17 cellular contexts compared by ENCODE assay signal in the genomic region with DNA sequence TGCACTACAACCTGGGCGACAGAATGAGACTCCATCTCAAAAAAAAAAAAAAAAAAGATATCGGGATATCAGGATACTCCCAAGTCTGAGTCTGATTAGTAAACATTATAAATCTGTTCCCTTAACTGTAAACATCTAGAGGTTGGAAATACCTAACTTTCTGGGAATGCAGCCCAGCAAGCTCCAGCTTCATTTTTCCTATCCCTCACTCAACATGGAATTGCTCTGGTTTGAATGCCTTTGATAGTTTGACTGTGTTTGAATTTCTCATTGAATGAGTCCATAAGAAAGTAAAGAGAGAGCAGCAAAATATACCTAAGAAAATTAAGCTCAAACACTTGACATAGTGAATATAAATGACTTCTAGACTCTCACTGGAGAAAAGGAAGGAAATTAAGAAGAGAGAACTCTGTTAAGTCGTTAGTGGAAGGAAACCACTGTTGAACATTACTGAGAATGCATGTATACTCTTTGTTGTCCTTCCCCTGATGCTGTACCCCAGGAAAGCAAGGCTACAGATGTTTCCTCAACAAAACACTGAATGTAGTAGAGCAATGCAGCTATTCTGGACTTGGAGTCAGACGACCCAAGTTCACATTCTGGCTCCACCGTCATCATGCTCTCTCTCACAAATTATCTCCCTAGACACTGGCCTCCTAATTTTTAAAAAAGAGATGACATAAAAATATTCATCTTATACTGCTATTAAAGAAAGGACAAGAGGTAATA.
DNase-seq lines count a peak whose midpoint lies in the region; ATAC-seq, FAIRE-seq and TF ChIP-seq lines count a peak whose summit lies in the region.
"Had no signal": no experiment of that assay in that cellular context is flagged by ENCODE, and none has a peak within 500 bp of the region (broad histone marks: within the 10 kb centered on the region; RNA-seq: fewer than 3 reads in every experiment).

No MANE protein-coding gene starts in this region.

- peak overlapping the region; percentile 66 for H3K4me3 ChIP-seq in adipocyte (ENCODE audit: low read length)
- H3K4me3 ChIP-seq in subcutaneous abdominal adipose tissue (ENCODE audit: low read depth in 1 of 5, low read length in 5 of 5): no peak overlapping the region
- H3K4me3 ChIP-seq: GM23338, PC-9, psoas muscle had no signal

- DNase-seq in GM12892 (ENCODE audit: insufficient read length): no peak
- peak; percentile 39 for DNase-seq in adipocyte (ENCODE audit: low read depth)
- peak; percentile 81 for DNase-seq in glomerular endothelial cell (ENCODE audit: extremely low read depth, low read depth, low spot score)
- DNase-seq: activated gamma-delta T cell treated with Interleukin-2 at 50 U/mL for 16 hours; CD8-positive, alpha-beta memory T cell; effector CD4-positive, alpha-beta T cell; islet precursor cell; NCI-H510A; PC-9; psoas muscle had no signal

- peaks cover 8% of the 10 kb centered on the region for H3K9me3 ChIP-seq in adipocyte (ENCODE audit: control insufficient read depth, low read length)
- no peaks in the 10 kb centered on the region for H3K9me3 ChIP-seq in subcutaneous abdominal adipose tissue (ENCODE audit: control insufficient read depth in 5 of 5, low read length in 5 of 5)

- H3K27ac ChIP-seq in subcutaneous abdominal adipose tissue (ENCODE audit: low read depth, low read length): peak overlapping the region; percentile 71
- H3K27ac ChIP-seq: PC-9, psoas muscle had no signal

- no peaks in the 10 kb centered on the region for H3K36me3 ChIP-seq in adipocyte (ENCODE audit: control insufficient read depth, insufficient read depth, low read length, severe bottlenecking)
- no peaks in the 10 kb centered on the region for H3K36me3 ChIP-seq in subcutaneous abdominal adipose tissue (ENCODE audit: control insufficient read depth in 5 of 5, insufficient read depth in 5 of 5, low read length in 5 of 5)

- peak; percentile 14 for FAIRE-seq in GM12892 (lab: Jason Lieb, UNC)
- FAIRE-seq: bronchial epithelial cell, GM18507 had no signal

- H3K4me1 ChIP-seq in adipocyte (ENCODE audit: control insufficient read depth, insufficient read depth, low read length) (peaks cover 59% of the 10 kb centered on the region), subcutaneous abdominal adipose tissue (ENCODE audit: control insufficient read depth in 5 of 5, insufficient read depth in 5 of 5, low read length in 5 of 5) (peaks cover 12 to 46% (median 45%) of the 10 kb centered on the region in 5 donors)
- H3K4me1 ChIP-seq: psoas muscle had no signal

- no peak for TF ChIP-seq POLR2A in GM12892 (IDR thresholded peaks at IDR 0.05; ENCODE audit: low read depth, low read length)

- H3K27me3 ChIP-seq in adipocyte (replicated peaks; ENCODE audit: control insufficient read depth, insufficient read depth, low read length) (no peaks in the 10 kb centered on the region), subcutaneous abdominal adipose tissue (ENCODE audit: control insufficient read depth in 5 of 5, insufficient read depth in 4 of 5, low read length in 5 of 5) (no peaks in the 10 kb centered on the region)

- H3K9ac ChIP-seq in adipocyte (ENCODE audit: low read length) (peak overlapping the region; percentile 68), subcutaneous abdominal adipose tissue (ENCODE audit: low read length in 5 of 5) (no peak overlapping the region)

- ATAC-seq in GM18519 (IDR thresholded peaks at IDR 0.05; ENCODE audit: low FRiP score, unreplicated experiment) (no peak), HG02973 (IDR thresholded peaks at IDR 0.05; ENCODE audit: unreplicated experiment) (no peak), GM21619 (IDR thresholded peaks at IDR 0.05; ENCODE audit: unreplicated experiment) (no peak)
- ATAC-seq: GM23338, psoas muscle had no signal
